ENCODE assay signal across 25 cellular contexts in genomic region chr4:118884716-118885115, GRCh38. TPM values are rescaled to one million over a fixed set of nuclear protein-coding genes. Genes with fewer than 3 reads are reported as not detected.
DNase-seq lines count a peak whose midpoint lies in the region; ATAC-seq, FAIRE-seq and TF ChIP-seq lines count a peak whose summit lies in the region.
"Had no signal": no experiment of that assay in that cellular context is flagged by ENCODE, and none has a peak within 500 bp of the region (broad histone marks: within the 10 kb centered on the region; RNA-seq: fewer than 3 reads in every experiment).

No MANE protein-coding gene starts in this region.

- POLR2A ChIA-PET in HepG2 (lab: Yijun Ruan, JAX): no interaction called here

- BruUV-seq in HepG2 (replicated peaks; lab: Mats Ljungman, UMichigan): no TSS peak

- no peaks in the 10 kb centered on the region for H3K79me2 ChIP-seq in HepG2 (ENCODE audit: insufficient read depth, low read length)

- H3K9me3 ChIP-seq in liver (ENCODE audit: control insufficient read depth in 4 of 4, low read length in 3 of 4) (no peaks in the 10 kb centered on the region), HepG2 (ENCODE audit: low read length) (no peaks in the 10 kb centered on the region), small intestine (ENCODE audit: control insufficient read depth, low read depth) (no peaks in the 10 kb centered on the region)
- H3K9me3 ChIP-seq: A549, BE2C, BLaER1 had no signal

- H3K4me1 ChIP-seq in liver (ENCODE audit: control insufficient read depth in 4 of 4, insufficient read depth in 4 of 4, low read length in 3 of 4): peaks cover 0 to 14% (median 8%) of the 10 kb centered on the region in 4 donors
- H3K4me1 ChIP-seq in HepG2 (ENCODE audit: insufficient read depth, low read length): peaks cover 13% of the 10 kb centered on the region; the same call in 1 of the 2 replicates
- H3K4me1 ChIP-seq in small intestine (ENCODE audit: control insufficient read depth in 2 of 2, insufficient read depth in 1 of 2, low read depth in 1 of 2, low read length in 1 of 2): no peaks in the 10 kb centered on the region
- H3K4me1 ChIP-seq: BE2C, BLaER1 had no signal

- no peak for TF ChIP-seq POLR2A in HepG2 (IDR thresholded peaks at IDR 0.05; ENCODE audit: insufficient read depth in 1 of 2, low read depth in 2 of 2, low read length in 2 of 2)

- H3K27ac ChIP-seq in liver (ENCODE audit: low read depth in 1 of 2, low read length in 2 of 2) (no peak overlapping the region), HepG2 (ENCODE audit: extremely low read length, insufficient read depth, low read length) (no peak overlapping the region), small intestine (ENCODE audit: low read depth in 1 of 2, low read length in 1 of 2) (no peak overlapping the region)
- H3K27ac ChIP-seq: 22Rv1, A549, BLaER1 had no signal

- H3K36me3 ChIP-seq in liver (ENCODE audit: control insufficient read depth in 4 of 4, insufficient read depth in 3 of 4, low read depth in 1 of 4, low read length in 3 of 4) (no peaks in the 10 kb centered on the region), HepG2 (replicated peaks in 1 of 2; ENCODE audit: control insufficient read depth in 1 of 2, insufficient read depth in 2 of 2, low read length in 2 of 2) (no peaks in the 10 kb centered on the region), small intestine (ENCODE audit: control insufficient read depth in 2 of 2, insufficient read depth in 2 of 2, low read length in 2 of 2) (no peaks in the 10 kb centered on the region)
- H3K36me3 ChIP-seq: BE2C, BLaER1 had no signal

- CTCF ChIA-PET in HepG2 (lab: Yijun Ruan, JAX; ENCODE audit: low intra/inter-chr PET ratio, low total read pairs): no interaction called here

- H2AFZ ChIP-seq in HepG2 (ENCODE audit: low read length): no peak overlapping the region

- H3K4me3 ChIP-seq in liver (ENCODE audit: low read depth in 1 of 3, low read length in 3 of 3): no peak overlapping the region
- no peak overlapping the region for H3K4me3 ChIP-seq in HepG2 (replicated peaks in 1 of 3; ENCODE audit: insufficient read depth in 1 of 3, low read depth in 2 of 3, low read length in 3 of 3)
- no peak overlapping the region for H3K4me3 ChIP-seq in small intestine (ENCODE audit: low read depth in 1 of 2, low read length in 2 of 2)
- H3K4me3 ChIP-seq: A549, BLaER1 had no signal

- 36% methylated on average over 3 of the region's 3 CpGs for WGBS in liver
- 4% methylated on average over 3 of the region's 3 CpGs for WGBS in HepG2 (ENCODE audit: low lambda C conversion rate)
- WGBS in small intestine, 3 donors: 14 to 64% (median 28%) methylated on average over 3 of the region's 3 CpGs

- no peak for TF ChIP-seq EP300 in HepG2 (IDR thresholded peaks at IDR 0.05; ENCODE audit: low read depth in 2 of 2, low read length in 2 of 2)
- TF ChIP-seq EP300 in HepG2 (CRISPR knock-in tag; IDR thresholded peaks at IDR 0.05; ENCODE audit: borderline replicate concordance): no peak

- H3K27me3 ChIP-seq in liver (ENCODE audit: control insufficient read depth in 4 of 4, insufficient read depth in 4 of 4, low read length in 3 of 4) (peaks cover 0 to 6% (median 0%) of the 10 kb centered on the region in 4 donors), HepG2 (ENCODE audit: control insufficient read depth in 1 of 2, insufficient read depth in 2 of 2, low read length in 2 of 2) (peaks cover 0 to 20% of the 10 kb centered on the region in 2 experiments; a peak in 2 of 5 replicates), small intestine (ENCODE audit: control insufficient read depth in 2 of 2, insufficient read depth in 2 of 2, low read length in 2 of 2) (no peaks in the 10 kb centered on the region)
- H3K27me3 ChIP-seq: BE2C, BLaER1 had no signal

- in situ Hi-C loops in HepG2 (cut with HindIII; ENCODE audit: extremely low pct_ligation_motif_present, low pct_unique_long_range_greater_than_20kb): no loop called here

- FAIRE-seq in HepG2 (lab: Jason Lieb, UNC) (no peak), small intestine (lab: Jason Lieb, UNC) (no peak)
- FAIRE-seq: A549, G401.6, GM12891, GM19239 had no signal

- DNase-seq in HepG2 (ENCODE audit: low spot score): no peak
- no peak for DNase-seq in left lobe of liver (ENCODE audit: low spot score)
- peak; percentile 71 for DNase-seq in small intestine
- DNase-seq in stimulated activated CD4-positive, alpha-beta T cell treated with anti-CD3 and anti-CD28 coated beads, Interleukin-4, amount 100 ng/mL, for 1 hour: no peak
- no peak for DNase-seq in Ammon's horn (ENCODE audit: low spot score)
- DNase-seq: AML-193; BE2C; C1 segment of cervical spinal cord; CD4-positive, alpha-beta memory T cell; CD4-positive, CD25-positive, alpha-beta regulatory T cell; CD8-positive, alpha-beta memory T cell; COR-L47; DMS 273 treated with DMSO at 0.1 percent for 48 hours; DMS153; DMS53; DMS79 treated with DMSO at 0.1 percent for 48 hours; GF-D8 had no signal

- TF ChIP-seq CTCF in liver (IDR thresholded peaks at IDR 0.05; ENCODE audit: low read depth, low read length, missing input control) (no peak), HepG2 (CRISPR knock-in tag; IDR thresholded peaks at IDR 0.05) (no peak)

- no peak overlapping the region for H3K4me2 ChIP-seq in HepG2 (ENCODE audit: low read depth, low read length)
- H3K4me2 ChIP-seq: A549, BLaER1 had no signal

- H3K9ac ChIP-seq in liver (ENCODE audit: low read depth in 1 of 2, low read length in 2 of 2): no peak overlapping the region
- no peak overlapping the region for H3K9ac ChIP-seq in HepG2 (ENCODE audit: insufficient read depth, low read depth, low read length)
- H3K9ac ChIP-seq: BLaER1 had no signal

- H4K20me1 ChIP-seq in HepG2 (ENCODE audit: insufficient read depth, low read length): no peaks in the 10 kb centered on the region
- H4K20me1 ChIP-seq: BLaER1 had no signal

- TF ChIP-seq RAD21 in liver (IDR thresholded peaks at IDR 0.05): no peak
- TF ChIP-seq RAD21 in HepG2 (CRISPR knock-in tag; IDR thresholded peaks at IDR 0.05): no peak

- ATAC-seq in HepG2 (no peak), left lobe of liver (peak; percentile 69)
- ATAC-seq: A549 had no signal

- intact Hi-C loops in HepG2 (cut with micrococcal nuclease; ENCODE audit: unreplicated experiment): no loop called here

TF ChIP-seq in HepG2, 621 proteins besides CTCF, POLR2A, EP300 and RAD21 (continues in another document):
- no peak for TF ChIP-seq ZNF557 (CRISPR knock-in tag; IDR thresholded peaks at IDR 0.05)

RNA-seq across cellular contexts. Expression of gene SYNPO2, which starts 3.9 kb away (rescaled TPM):
- total RNA-seq in liver: 10 to 100 TPM in 1 of 2 donors, 1 to 10 TPM in 1; 2.7 to 10.9 TPM
- 1 to 10 TPM; 2.4 to 4.2 TPM for polyA plus RNA-seq in liver
- 0.04 TPM in 1 of 2 replicates, not detected in the other for total RNA-seq in HepG2 (2016; rRNA removed; fragmentation: Illumina TruSeq; extraction: Trizol)
- total RNA-seq in HepG2 (2016; cell fraction: cytosol; rRNA removed; fragmentation: Illumina TruSeq; extraction: Trizol; ENCODE audit: low read depth): not detected in 2 replicates
- not detected in 2 replicates for total RNA-seq in HepG2 (2016; cell fraction: insoluble cytoplasmic fraction; rRNA removed; fragmentation: Illumina TruSeq; extraction: Trizol)
- 0.03 TPM in 1 of 2 replicates, not detected in the other for total RNA-seq in HepG2 (2016; cell fraction: membrane; rRNA removed; fragmentation: Illumina TruSeq; extraction: Trizol)
- total RNA-seq in HepG2 (2016; cell fraction: nucleus; rRNA removed; fragmentation: Illumina TruSeq; extraction: Trizol): 0.06 TPM in 1 of 2 replicates, not detected in the other
- polyA plus RNA-seq in HepG2 (2011; rRNA removed): 0.01 TPM in 1 of 2 replicates, not detected in the other
- polyA plus RNA-seq in HepG2 (2011; cell fraction: cytosol; rRNA removed): 0.01 TPM in 1 of 2 replicates, not detected in the other
- not detected in 2 replicates for polyA plus RNA-seq in HepG2 (2011; cell fraction: nucleus; rRNA removed)
- 0.04 TPM in 2 replicates for polyA plus RNA-seq in HepG2 (2012)
- 0.03 TPM in 1 of 2 replicates, not detected in the other for polyA plus RNA-seq in HepG2 (2016; cell fraction: cytosol; fragmentation: Illumina TruSeq; extraction: Trizol; ENCODE audit: low read depth)
- not detected in 2 replicates for polyA plus RNA-seq in HepG2 (2016; cell fraction: insoluble cytoplasmic fraction; fragmentation: Illumina TruSeq; extraction: Trizol; ENCODE audit: low read depth)
- not detected in 2 replicates for polyA plus RNA-seq in HepG2 (2016; cell fraction: membrane; fragmentation: Illumina TruSeq; extraction: Trizol; ENCODE audit: low read depth)
- 0.15 TPM in 2 replicates for polyA plus RNA-seq in HepG2 (2016; cell fraction: nucleus; fragmentation: Illumina TruSeq; extraction: Trizol; ENCODE audit: insufficient read depth, low read depth)
- polyA minus RNA-seq in HepG2 (2011; rRNA and poly(A)+ RNA removed; ENCODE audit: low replicate concordance): 0.63 TPM in 1 of 2 replicates, not detected in the other
- not detected in 2 replicates for polyA minus RNA-seq in HepG2 (2011; cell fraction: cytosol; rRNA and poly(A)+ RNA removed)
- 0.12 TPM in 1 of 2 replicates, not detected in the other for polyA minus RNA-seq in HepG2 (2011; cell fraction: nucleus; rRNA and poly(A)+ RNA removed)
- total RNA-seq in left lobe of liver: 3.6 TPM
- 10 to 100 TPM in 1 of 3 donors, 1 to 10 TPM in 2; 1.1 to 25.3 (median 5.1) TPM for polyA plus RNA-seq in small intestine
- polyA plus RNA-seq: CD14-positive monocyte had no signal

RNA-seq across cellular contexts. Expression of gene SEC24D, which starts 48.8 kb away (rescaled TPM):
- total RNA-seq in liver: 10 to 100 TPM; 16.0 to 80.8 TPM
- 10 to 100 TPM; 18.1 to 49.3 TPM for polyA plus RNA-seq in liver
- 51.1 and 78.6 TPM in 2 replicates for total RNA-seq in HepG2 (2016; rRNA removed; fragmentation: Illumina TruSeq; extraction: Trizol)
- 3.7 and 5.0 TPM in 2 replicates for total RNA-seq in HepG2 (2016; cell fraction: cytosol; rRNA removed; fragmentation: Illumina TruSeq; extraction: Trizol; ENCODE audit: low read depth)
- total RNA-seq in HepG2 (2016; cell fraction: insoluble cytoplasmic fraction; rRNA removed; fragmentation: Illumina TruSeq; extraction: Trizol): 48.9 and 73.2 TPM in 2 replicates
- 14.9 and 16.7 TPM in 2 replicates for total RNA-seq in HepG2 (2016; cell fraction: membrane; rRNA removed; fragmentation: Illumina TruSeq; extraction: Trizol)
- 63.1 and 69.1 TPM in 2 replicates for total RNA-seq in HepG2 (2016; cell fraction: nucleus; rRNA removed; fragmentation: Illumina TruSeq; extraction: Trizol)
- polyA plus RNA-seq in HepG2 (2011; rRNA removed): 21.6 and 30.0 TPM in 2 replicates
- polyA plus RNA-seq in HepG2 (2011; cell fraction: cytosol; rRNA removed): 16.7 and 20.5 TPM in 2 replicates
- 34.6 and 53.4 TPM in 2 replicates for polyA plus RNA-seq in HepG2 (2011; cell fraction: nucleus; rRNA removed)
- polyA plus RNA-seq in HepG2 (2012): 19.7 and 29.9 TPM in 2 replicates
- polyA plus RNA-seq in HepG2 (2016; cell fraction: cytosol; fragmentation: Illumina TruSeq; extraction: Trizol; ENCODE audit: low read depth): 2.3 and 2.5 TPM in 2 replicates
- polyA plus RNA-seq in HepG2 (2016; cell fraction: insoluble cytoplasmic fraction; fragmentation: Illumina TruSeq; extraction: Trizol; ENCODE audit: low read depth): 64.1 and 66.0 TPM in 2 replicates
- polyA plus RNA-seq in HepG2 (2016; cell fraction: membrane; fragmentation: Illumina TruSeq; extraction: Trizol; ENCODE audit: low read depth): 5.7 and 8.1 TPM in 2 replicates
- 37.6 and 38.9 TPM in 2 replicates for polyA plus RNA-seq in HepG2 (2016; cell fraction: nucleus; fragmentation: Illumina TruSeq; extraction: Trizol; ENCODE audit: insufficient read depth, low read depth)
- polyA minus RNA-seq in HepG2 (2011; rRNA and poly(A)+ RNA removed; ENCODE audit: low replicate concordance): 11.6 and 45.4 TPM in 2 replicates
- 32.8 and 36.6 TPM in 2 replicates for polyA minus RNA-seq in HepG2 (2011; cell fraction: cytosol; rRNA and poly(A)+ RNA removed)
- 99.5 and 125 TPM in 2 replicates for polyA minus RNA-seq in HepG2 (2011; cell fraction: nucleus; rRNA and poly(A)+ RNA removed)
- total RNA-seq in left lobe of liver: 59.1 TPM
- 10 to 100 TPM; 28.1 to 57.9 (median 41.3) TPM for polyA plus RNA-seq in small intestine
